Comparison of ENCODE assay signal across 40 cellular contexts in genomic region chr12:108123382-108123781, GRCh38. TPM values are rescaled to one million over a fixed set of nuclear protein-coding genes. Genes with fewer than 3 reads are reported as not detected.
"Had no signal": no experiment of that assay in that cellular context is flagged by ENCODE, and none has a peak within 500 bp of the region (broad histone marks: within the 10 kb centered on the region; RNA-seq: fewer than 3 reads in every experiment).

No MANE protein-coding gene starts in this region.

- H3K9me3 Mint-ChIP-seq: activated CD4-positive, alpha-beta memory T cell treated with anti-CD3 and anti-CD28 coated beads for 36 hours; activated CD4-positive, alpha-beta T cell treated with anti-CD3 and anti-CD28 coated beads, Interleukin-2, amount 10 ng/mL, durations not matched to agents 24 days and 14 days; activated naive CD8-positive, alpha-beta T cell treated with anti-CD3 and anti-CD28 coated beads, Interleukin-2, amount 50 U/mL, for 24 hours; activated T-helper 1 cell treated with anti-CD3 and anti-CD28 coated beads, Interleukin-12 subunit alpha, Interleukin-12 subunit beta, Interleukin-2, Interleukin-4 antibody, amounts not matched to agents 30 ng/mL and 10 ng/mL and 1 ng/mL, durations not matched to agents 14 hours and 24 hours and 36 hours; activated T-helper 2 cell treated with anti-CD3 and anti-CD28 coated beads, Interferon-gamma antibody, Interleukin-2, Interleukin-4, amounts not matched to agents 10 μg/mL and 5 μg/mL and 100 μg/mL, durations not matched to agents 14 hours and 24 hours and 36 hours; endodermal cell had no signal

- H3K27me3 ChIP-seq: breast epithelium, cardiac muscle cell, esophagus muscularis mucosa had no signal

- H3K36me3 ChIP-seq: adrenal gland, breast epithelium, cardiac muscle cell, esophagus muscularis mucosa, gastrocnemius medialis, heart right ventricle, WERI-Rb-1 had no signal

- H3K4me3 ChIP-seq: adrenal gland, breast epithelium, cardiac muscle cell, coronary artery, dorsolateral prefrontal cortex, esophagus muscularis mucosa, gastrocnemius medialis, heart right ventricle, hepatocyte had no signal

- H3K4me1 Mint-ChIP-seq: endodermal cell had no signal

- H3K9me3 ChIP-seq: adrenal gland, breast epithelium, gastrocnemius medialis had no signal

- H3K36me3 Mint-ChIP-seq: activated CD4-positive, alpha-beta memory T cell treated with anti-CD3 and anti-CD28 coated beads for 36 hours; activated CD8-positive, alpha-beta memory T cell treated with anti-CD3 and anti-CD28 coated beads, Interleukin-2, amount 10 ng/mL, durations not matched to agents 7 days and 5 days; activated naive CD4-positive, alpha-beta T cell treated with anti-CD3 and anti-CD28 coated beads, Interleukin-2, amount 50 U/mL, for 24 hours; activated naive CD8-positive, alpha-beta T cell treated with anti-CD3 and anti-CD28 coated beads for 36 hours; brain had no signal

- DNase-seq: activated B cell treated with CpG ODN at 0.5 μM for 24 hours; activated CD4-positive, alpha-beta memory T cell treated with anti-CD3 and anti-CD28 coated beads for 36 hours; activated CD4-positive, alpha-beta T cell treated with anti-CD3 and anti-CD28 coated beads, Interleukin-2, amount 10 ng/mL, durations not matched to agents 24 days and 14 days; activated CD8-positive, alpha-beta memory T cell treated with anti-CD3 and anti-CD28 coated beads, Interleukin-2, amount 10 ng/mL, durations not matched to agents 7 days and 5 days; activated CD8-positive, alpha-beta memory T cell treated with anti-CD3 and anti-CD28 coated beads, Interleukin-2, amount 50 U/mL, for 4 hours; activated CD8-positive, alpha-beta T cell treated with anti-CD3 and anti-CD28 coated beads, Interleukin-2, amount 10 ng/mL, durations not matched to agents 7 days and 5 days; activated effector memory CD4-positive, alpha-beta T cell treated with anti-CD3 and anti-CD28 coated beads, Interleukin-2, amount 50 U/mL, for 16 hours; activated naive CD4-positive, alpha-beta T cell treated with anti-CD3 and anti-CD28 coated beads for 36 hours; activated naive CD8-positive, alpha-beta T cell treated with anti-CD3 and anti-CD28 coated beads for 36 hours; activated naive CD8-positive, alpha-beta T cell treated with anti-CD3 and anti-CD28 coated beads, Interleukin-2, amount 50 U/mL, for 24 hours; activated T-cell treated with anti-CD3 and anti-CD28 coated beads, Interleukin-2, amount 50 U/mL, for 1 hour; activated T-cell treated with anti-CD3 and anti-CD28 coated beads, Interleukin-2, amount 50 U/mL, for 48 hours; adrenal gland; amygdala; aorta; central memory CD4-positive, alpha-beta T cell; dorsolateral prefrontal cortex; effector memory CD4-positive, alpha-beta T cell; endodermal cell; foreskin keratinocyte; gastrocnemius medialis; heart right ventricle; T-helper 17 cell; T1000; WERI-Rb-1 had no signal

- H3K4me1 ChIP-seq: adrenal gland, breast epithelium, foreskin keratinocyte, gastrocnemius medialis had no signal

- H3K27ac ChIP-seq: adrenal gland, breast epithelium, cardiac muscle cell, coronary artery, foreskin keratinocyte, gastrocnemius medialis, heart right ventricle, hepatocyte, WERI-Rb-1 had no signal

- H3K4me3 Mint-ChIP-seq: activated B cell treated with CpG ODN at 0.5 μM for 24 hours; activated CD4-positive, alpha-beta memory T cell treated with anti-CD3 and anti-CD28 coated beads for 36 hours; activated CD4-positive, alpha-beta T cell treated with anti-CD3 and anti-CD28 coated beads, Interleukin-2, amount 10 ng/mL, durations not matched to agents 24 days and 14 days; activated CD8-positive, alpha-beta memory T cell treated with anti-CD3 and anti-CD28 coated beads, Interleukin-2, amount 10 ng/mL, durations not matched to agents 7 days and 5 days; activated CD8-positive, alpha-beta T cell treated with anti-CD3 and anti-CD28 coated beads, Interleukin-2, amount 10 ng/mL, durations not matched to agents 7 days and 5 days; activated naive CD4-positive, alpha-beta T cell treated with anti-CD3 and anti-CD28 coated beads for 36 hours; activated naive CD4-positive, alpha-beta T cell treated with anti-CD3 and anti-CD28 coated beads, Interleukin-2, amount 50 U/mL, for 24 hours; activated naive CD8-positive, alpha-beta T cell treated with anti-CD3 and anti-CD28 coated beads for 36 hours; activated naive CD8-positive, alpha-beta T cell treated with anti-CD3 and anti-CD28 coated beads, Interleukin-2, amount 50 U/mL, for 24 hours; activated T-helper 1 cell treated with anti-CD3 and anti-CD28 coated beads, Interleukin-12 subunit alpha, Interleukin-12 subunit beta, Interleukin-2, Interleukin-4 antibody, amounts not matched to agents 30 ng/mL and 10 ng/mL and 1 ng/mL, durations not matched to agents 14 hours and 24 hours and 36 hours; brain; dendritic cell treated with granulocyte-macrophage colony-stimulating factor and Interleukin-4, amounts not matched to agents 40 ng/mL and 50 ng/mL, for 4 days; endodermal cell; T-helper 17 cell; T-helper 2 cell treated with Interferon-gamma antibody and Interleukin-4, amounts not matched to agents 5 μg/mL and 100 μg/mL, for 36 hours had no signal

- ATAC-seq: activated CD4-positive, CD25-positive, alpha-beta regulatory T cell treated with anti-CD3 and anti-CD28 coated beads, Interleukin-2, amount 50 U/mL, for 24 hours; activated CD8-positive, alpha-beta memory T cell treated with anti-CD3 and anti-CD28 coated beads, Interleukin-2, amount 10 ng/mL, durations not matched to agents 7 days and 5 days; activated CD8-positive, alpha-beta T cell treated with anti-CD3 and anti-CD28 coated beads, Interleukin-2, amount 10 ng/mL, durations not matched to agents 7 days and 5 days; activated naive CD8-positive, alpha-beta T cell treated with anti-CD3 and anti-CD28 coated beads, Interleukin-2, amount 50 U/mL, for 24 hours; foreskin keratinocyte; gastrocnemius medialis; heart right ventricle; T-helper 17 cell had no signal

- H3K27ac Mint-ChIP-seq: activated B cell treated with CpG ODN at 0.5 μM for 24 hours; activated CD4-positive, alpha-beta memory T cell treated with anti-CD3 and anti-CD28 coated beads for 36 hours; activated CD4-positive, alpha-beta T cell treated with anti-CD3 and anti-CD28 coated beads, Interleukin-2, amount 10 ng/mL, durations not matched to agents 24 days and 14 days; activated CD8-positive, alpha-beta memory T cell treated with anti-CD3 and anti-CD28 coated beads, Interleukin-2, amount 10 ng/mL, durations not matched to agents 7 days and 5 days; activated CD8-positive, alpha-beta T cell treated with anti-CD3 and anti-CD28 coated beads, Interleukin-2, amount 10 ng/mL, durations not matched to agents 7 days and 5 days; activated naive CD4-positive, alpha-beta T cell treated with anti-CD3 and anti-CD28 coated beads for 36 hours; activated naive CD4-positive, alpha-beta T cell treated with anti-CD3 and anti-CD28 coated beads, Interleukin-2, amount 50 U/mL, for 24 hours; activated naive CD8-positive, alpha-beta T cell treated with anti-CD3 and anti-CD28 coated beads for 36 hours; activated naive CD8-positive, alpha-beta T cell treated with anti-CD3 and anti-CD28 coated beads, Interleukin-2, amount 50 U/mL, for 24 hours; activated T-helper 1 cell treated with anti-CD3 and anti-CD28 coated beads, Interleukin-12 subunit alpha, Interleukin-12 subunit beta, Interleukin-2, Interleukin-4 antibody, amounts not matched to agents 30 ng/mL and 10 ng/mL and 1 ng/mL, durations not matched to agents 14 hours and 24 hours and 36 hours; activated T-helper 2 cell treated with anti-CD3 and anti-CD28 coated beads, Interferon-gamma antibody, Interleukin-2, Interleukin-4, amounts not matched to agents 10 μg/mL and 5 μg/mL and 100 μg/mL, durations not matched to agents 14 hours and 24 hours and 36 hours; brain; dendritic cell treated with granulocyte-macrophage colony-stimulating factor and Interleukin-4, amounts not matched to agents 40 ng/mL and 50 ng/mL, for 4 days; endodermal cell; T-helper 17 cell; T-helper 2 cell treated with Interferon-gamma antibody and Interleukin-4, amounts not matched to agents 5 μg/mL and 100 μg/mL, for 36 hours had no signal

RNA-seq across cellular contexts. Expression of gene WSCD2, which starts 5.7 kb away (rescaled TPM):
- total RNA-seq: activated CD4-positive, alpha-beta memory T cell treated with anti-CD3 and anti-CD28 coated beads for 36 hours; activated CD4-positive, alpha-beta T cell treated with anti-CD3 and anti-CD28 coated beads, Interleukin-2, amount 10 ng/mL, durations not matched to agents 24 days and 14 days; activated CD8-positive, alpha-beta memory T cell treated with anti-CD3 and anti-CD28 coated beads for 36 hours; activated CD8-positive, alpha-beta memory T cell treated with anti-CD3 and anti-CD28 coated beads, Interleukin-2, amount 10 ng/mL, durations not matched to agents 7 days and 5 days; activated CD8-positive, alpha-beta T cell treated with anti-CD3 and anti-CD28 coated beads, Interleukin-2, amount 10 ng/mL, durations not matched to agents 7 days and 5 days; activated naive CD4-positive, alpha-beta T cell treated with anti-CD3 and anti-CD28 coated beads for 36 hours; activated naive CD8-positive, alpha-beta T cell treated with anti-CD3 and anti-CD28 coated beads for 36 hours; activated T-helper 1 cell treated with anti-CD3 and anti-CD28 coated beads, Interleukin-12 subunit alpha, Interleukin-12 subunit beta, Interleukin-2, Interleukin-4 antibody, amounts not matched to agents 30 ng/mL and 10 ng/mL and 1 ng/mL, durations not matched to agents 14 hours and 24 hours and 36 hours; activated T-helper 2 cell treated with anti-CD3 and anti-CD28 coated beads, Interferon-gamma antibody, Interleukin-2, Interleukin-4, amounts not matched to agents 10 μg/mL and 5 μg/mL and 100 μg/mL, durations not matched to agents 14 hours and 24 hours and 36 hours; epithelial cell of proximal tubule; foreskin keratinocyte; glomerular endothelial cell had no signal
- polyA plus RNA-seq: foreskin keratinocyte had no signal
